ENCODE assay signal across 1 cellular context in genomic region chr1:36849956-36850355, GRCh38.
TF ChIP-seq lines count a peak whose summit lies in the region.

No MANE protein-coding gene starts in this region.

TF ChIP-seq in H1, 55 proteins besides CTCF, POLR2A, EP300 and RAD21:
- no peak for TF ChIP-seq POU5F1 (IDR thresholded peaks at IDR 0.05; ENCODE audit: low read depth, low read length)
- no peak for TF ChIP-seq GTF2F1 (IDR thresholded peaks at IDR 0.05; ENCODE audit: borderline replicate concordance, low read depth, low read length)
- TF ChIP-seq SRF (IDR thresholded peaks at IDR 0.05; ENCODE audit: low read depth, low read length), result no peak
